In genomic region chr11:127059286-127060200, GRCh38 we compare ENCODE assay signal across 29 cellular contexts. TPM values are rescaled to one million over a fixed set of nuclear protein-coding genes. Genes with fewer than 3 reads are reported as not detected.
DNase-seq lines count a peak whose midpoint lies in the region; ATAC-seq lines count a peak whose summit lies in the region.
"Had no signal": no experiment of that assay in that cellular context is flagged by ENCODE, and none has a peak within 500 bp of the region (broad histone marks: within the 10 kb centered on the region; RNA-seq: fewer than 3 reads in every experiment).

No MANE protein-coding gene starts in this region.

- H3K27me3 ChIP-seq in SJSA1 (replicated peaks) = no peaks in the 10 kb centered on the region
- H3K27me3 ChIP-seq: adrenal gland, brain microvascular endothelial cell, colonic mucosa, Peyer's patch, tibial nerve had no signal

- H3K4me3 ChIP-seq in SJSA1 = no peak overlapping the region
- H3K4me3 ChIP-seq: adrenal gland, colonic mucosa, heart left ventricle, Peyer's patch, psoas muscle, tibial nerve had no signal

- peaks cover 17% of the 10 kb centered on the region for H3K4me1 ChIP-seq in SJSA1 (replicated peaks)
- H3K4me1 ChIP-seq: adrenal gland, colonic mucosa, heart left ventricle, Peyer's patch, psoas muscle, tibial nerve had no signal

- H3K9me3 ChIP-seq in SJSA1 (replicated peaks) = no peaks in the 10 kb centered on the region
- H3K9me3 ChIP-seq: adrenal gland, colonic mucosa, heart left ventricle, Peyer's patch, psoas muscle, tibial nerve had no signal

- ATAC-seq in HG03457 (IDR thresholded peaks at IDR 0.05; ENCODE audit: unreplicated experiment) = no peak
- no peak for ATAC-seq in HG03139 (IDR thresholded peaks at IDR 0.05; ENCODE audit: unreplicated experiment)
- ATAC-seq: activated T-cell treated with anti-CD3 and anti-CD28 coated beads, Interleukin-2, amount 50 U/mL, for 72 hours; effector memory CD8-positive, alpha-beta T cell; heart left ventricle; psoas muscle; WTC11 had no signal

- H3K27ac ChIP-seq in SJSA1 = peak overlapping the region; percentile 76
- H3K27ac ChIP-seq: adrenal gland, brain microvascular endothelial cell, C4-2B, colonic mucosa, heart left ventricle, HL-60, Peyer's patch, psoas muscle, tibial nerve had no signal

- H3K36me3 ChIP-seq in SJSA1 = no peaks in the 10 kb centered on the region
- H3K36me3 ChIP-seq: adrenal gland, brain microvascular endothelial cell, colonic mucosa, heart left ventricle, Peyer's patch, tibial nerve had no signal

- DNase-seq in A172 (ENCODE audit: low spot score) (peak; percentile 26), EL (peak; percentile 69), SJSA1 (ENCODE audit: low read depth in 1 of 2, low spot score in 2 of 2) (peak; percentile 80 to 83), myocyte (ENCODE audit: low read depth) (peak; percentile 70), nucleus accumbens (lab: John Stamatoyannopoulos, UW) (no peak), OCI-M2 (lab: John Stamatoyannopoulos, UW; ENCODE audit: unreplicated experiment) (no peak)
- DNase-seq: activated CD4-positive, alpha-beta T cell treated with anti-CD3 and anti-CD28 coated beads, Interleukin-2, amount 10 ng/mL, durations not matched to agents 7 days and 5 days; activated naive CD4-positive, alpha-beta T cell treated with Interleukin-2 at 50 U/mL for 16 hours; activated T-cell treated with anti-CD3 and anti-CD28 coated beads, Interleukin-2, amount 50 U/mL, for 72 hours; adrenal gland; brain microvascular endothelial cell; colonic mucosa; DND-41; effector memory CD8-positive, alpha-beta T cell; erythroblast; heart left ventricle; Karpas-422; mammary epithelial cell; NCI-H187; NCI-H2171; NCI-H524; Peyer's patch; psoas muscle had no signal

RNA-seq across cellular contexts. Expression of gene KIRREL3, which starts 59.0 kb away (rescaled TPM):
- total RNA-seq in A172 (2014; rRNA removed; shearing (Covaris generic)) = 0.46 and 1.4 TPM in 2 replicates
- 5.3 and 5.5 TPM in 2 replicates for total RNA-seq in SJSA1 (2014; rRNA removed; shearing (Covaris generic))
- 1.6 and 2.1 TPM in 2 replicates for total RNA-seq in myocyte
- polyA plus RNA-seq in myocyte (2012) = 6.8 TPM
- total RNA-seq: activated CD4-positive, alpha-beta T cell treated with anti-CD3 and anti-CD28 coated beads, Interleukin-2, amount 10 ng/mL, durations not matched to agents 7 days and 5 days; activated T-cell treated with anti-CD3 and anti-CD28 coated beads, Interleukin-2, amount 50 U/mL, for 72 hours; psoas muscle; tibial nerve had no signal

Comparison
In these comparisons a context has a peak if more than half of its experiments do, and no peak if none do; other contexts are left out.
1. DNase-seq: peak in A172 (single experiment), EL (single experiment), SJSA1 (2 of 2) and myocyte (single experiment); none in nucleus accumbens (0 of 56) and OCI-M2 (single experiment).